8 cellular contexts compared by ENCODE assay signal in the genomic region with DNA sequence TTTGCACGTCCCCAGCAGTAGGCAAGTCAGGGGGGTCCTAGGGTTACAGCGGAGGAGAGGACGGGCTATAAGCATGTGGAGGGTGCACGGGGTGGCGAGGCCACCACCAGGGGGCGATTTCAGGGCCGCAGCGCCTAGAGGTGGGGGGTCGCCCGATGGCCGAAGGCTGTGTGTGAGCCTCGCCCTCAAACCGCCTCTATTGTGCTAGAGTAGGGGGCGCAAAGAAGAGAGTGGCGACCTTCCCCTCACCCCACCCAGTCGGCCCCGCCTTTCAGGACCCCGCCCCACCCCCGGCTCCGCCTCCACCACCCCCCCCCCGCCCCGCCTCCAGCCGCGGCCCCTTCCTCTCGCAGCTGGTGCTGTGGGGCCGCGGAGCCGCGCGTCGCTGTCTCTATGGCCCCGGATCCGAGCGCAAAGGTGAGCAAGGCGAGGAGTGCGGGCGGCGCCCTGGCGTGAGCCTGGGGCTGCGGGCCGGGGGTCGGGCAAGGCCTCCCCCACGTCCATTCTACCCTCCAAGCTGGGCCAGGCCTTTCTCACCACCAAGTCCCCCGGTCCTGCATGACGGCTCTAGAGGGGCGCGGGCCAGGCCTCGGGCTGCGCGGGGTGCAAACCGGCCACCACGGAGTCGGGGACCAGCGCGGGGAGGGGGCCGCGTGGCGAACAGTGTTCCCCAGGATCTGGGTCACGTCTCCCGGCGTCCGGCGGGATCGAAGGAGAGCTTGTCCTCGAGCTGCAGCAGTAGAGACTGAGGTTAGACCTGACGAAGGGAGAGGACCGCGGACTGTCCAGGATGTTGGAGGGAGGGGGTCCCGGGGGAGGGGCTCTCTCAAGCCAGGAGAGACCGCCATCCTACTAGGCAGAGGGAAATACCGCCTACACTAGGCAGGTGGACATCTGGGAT. TPM values are rescaled to one million over a fixed set of nuclear protein-coding genes. Genes with fewer than 3 reads are reported as not detected.
A peak's percentile ranks its signal among the peaks of the same experiment; 100 is the strongest.
DNase-seq lines count a peak whose midpoint lies in the region; ATAC-seq and TF ChIP-seq lines count a peak whose summit lies in the region.

A gene with protein sequence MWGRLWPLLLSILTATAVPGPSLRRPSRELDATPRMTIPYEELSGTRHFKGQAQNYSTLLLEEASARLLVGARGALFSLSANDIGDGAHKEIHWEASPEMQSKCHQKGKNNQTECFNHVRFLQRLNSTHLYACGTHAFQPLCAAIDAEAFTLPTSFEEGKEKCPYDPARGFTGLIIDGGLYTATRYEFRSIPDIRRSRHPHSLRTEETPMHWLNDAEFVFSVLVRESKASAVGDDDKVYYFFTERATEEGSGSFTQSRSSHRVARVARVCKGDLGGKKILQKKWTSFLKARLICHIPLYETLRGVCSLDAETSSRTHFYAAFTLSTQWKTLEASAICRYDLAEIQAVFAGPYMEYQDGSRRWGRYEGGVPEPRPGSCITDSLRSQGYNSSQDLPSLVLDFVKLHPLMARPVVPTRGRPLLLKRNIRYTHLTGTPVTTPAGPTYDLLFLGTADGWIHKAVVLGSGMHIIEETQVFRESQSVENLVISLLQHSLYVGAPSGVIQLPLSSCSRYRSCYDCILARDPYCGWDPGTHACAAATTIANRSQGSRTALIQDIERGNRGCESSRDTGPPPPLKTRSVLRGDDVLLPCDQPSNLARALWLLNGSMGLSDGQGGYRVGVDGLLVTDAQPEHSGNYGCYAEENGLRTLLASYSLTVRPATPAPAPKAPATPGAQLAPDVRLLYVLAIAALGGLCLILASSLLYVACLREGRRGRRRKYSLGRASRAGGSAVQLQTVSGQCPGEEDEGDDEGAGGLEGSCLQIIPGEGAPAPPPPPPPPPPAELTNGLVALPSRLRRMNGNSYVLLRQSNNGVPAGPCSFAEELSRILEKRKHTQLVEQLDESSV (plus strand): TSS at position 330 of the 901 bp plus-strand sequence. CDS start 3,409 bp downstream, outside the sequence.

- POLR2A ChIA-PET in WTC11 (lab: Charles Lee) = no interaction called here

- no peaks in the 10 kb centered on the region for H3K9me3 ChIP-seq in duodenal mucosa (ENCODE audit: control insufficient read depth in 1 of 2, low read length in 2 of 2)

- CTCF ChIA-PET in WTC11 (lab: Charles Lee) = interaction anchor here (0.6 to 5.6 kb wide), 38 partner anchors 12 to 1268 kb away, joined by 3 to 41 read pairs (median 4); a partner anchor contains a TSS

- peaks cover 31% of the 10 kb centered on the region for H3K4me1 Mint-ChIP-seq in WTC11
- peaks cover 8 to 22% of the 10 kb centered on the region in 2 donors for H3K4me1 Mint-ChIP-seq in stimulated activated naive B cell treated with anti-CD40 and anti-IgM and Interleukin-4, amounts not matched to agents 10 μg/mL and 1 μg/mL and 100 μg/mL, for 72 hours

- peak; percentile 84 for ATAC-seq in WTC11
- peak; percentile 93 for ATAC-seq in stimulated activated naive B cell treated with anti-CD40 and anti-IgM and Interleukin-4, amounts not matched to agents 10 μg/mL and 1 μg/mL and 100 μg/mL, for 72 hours (replicated peaks)

- no peak within 1 kb of the TSS for H3K27ac Mint-ChIP-seq in WTC11
- H3K27ac Mint-ChIP-seq in stimulated activated naive B cell treated with anti-CD40 and anti-IgM and Interleukin-4, amounts not matched to agents 10 μg/mL and 1 μg/mL and 100 μg/mL, for 72 hours = peak within 1 kb of the TSS; percentile 47

- H3K27ac ChIP-seq in duodenal mucosa (ENCODE audit: low read depth, low read length) = peak within 1 kb of the TSS; percentile 69

- H3K4me3 ChIP-seq in duodenal mucosa (ENCODE audit: low read depth in 1 of 2, low read length in 2 of 2) = peak within 1 kb of the TSS; percentile 79 to 84

- H3K27me3 ChIP-seq in duodenal mucosa (ENCODE audit: control insufficient read depth in 1 of 2, insufficient read depth in 2 of 2, low read length in 2 of 2) = no peaks in the 10 kb centered on the region

- peak within 1 kb of the TSS; percentile 74 for H3K4me3 Mint-ChIP-seq in WTC11
- peak within 1 kb of the TSS; percentile 78 to 79 for H3K4me3 Mint-ChIP-seq in stimulated activated naive B cell treated with anti-CD40 and anti-IgM and Interleukin-4, amounts not matched to agents 10 μg/mL and 1 μg/mL and 100 μg/mL, for 72 hours

- no peaks in the 10 kb centered on the region for H3K9me3 Mint-ChIP-seq in WTC11
- H3K9me3 Mint-ChIP-seq in stimulated activated naive B cell treated with anti-CD40 and anti-IgM and Interleukin-4, amounts not matched to agents 10 μg/mL and 1 μg/mL and 100 μg/mL, for 72 hours = no peaks in the 10 kb centered on the region

- peaks cover 16 to 34% of the 10 kb centered on the region in 2 donors for H3K36me3 ChIP-seq in duodenal mucosa (ENCODE audit: control insufficient read depth in 1 of 2, insufficient read depth in 2 of 2, low read length in 2 of 2)

- no peaks in the 10 kb centered on the region for H3K36me3 Mint-ChIP-seq in WTC11
- peaks cover 17 to 18% of the 10 kb centered on the region in 2 donors for H3K36me3 Mint-ChIP-seq in stimulated activated naive B cell treated with anti-CD40 and anti-IgM and Interleukin-4, amounts not matched to agents 10 μg/mL and 1 μg/mL and 100 μg/mL, for 72 hours

- H3K27me3 Mint-ChIP-seq in WTC11 (ENCODE audit: low read depth) = no peaks in the 10 kb centered on the region; the same call in 1 of the 2 replicates
- H3K27me3 Mint-ChIP-seq in stimulated activated naive B cell treated with anti-CD40 and anti-IgM and Interleukin-4, amounts not matched to agents 10 μg/mL and 1 μg/mL and 100 μg/mL, for 72 hours = peaks cover 0 to 17% of the 10 kb centered on the region in 2 donors

- H3K9ac ChIP-seq in duodenal mucosa (ENCODE audit: low read depth in 1 of 2, low read length in 2 of 2) = peak within 1 kb of the TSS; percentile 82 to 89

- TF ChIP-seq CTCF in WTC11 (IDR thresholded peaks at IDR 0.05) = peak; percentile 59; the same call in 1 of the 2 replicates

- peak; percentile 19 for DNase-seq in NCI-H1092 treated with DMSO at 0.1 percent for 48 hours (lab: John Stamatoyannopoulos, UW)
- no peak for DNase-seq in NCI-H1092 (lab: John Stamatoyannopoulos, UW)
- peak; percentile 75 for DNase-seq in HuH-7 (ENCODE audit: low spot score)
- peak; percentile 76 for DNase-seq in WTC11 (ENCODE audit: low spot score)
- DNase-seq in lung microvascular endothelial cell (ENCODE audit: low read depth in 2 of 2) = peak; percentile 29 to 56
- peak; percentile 23 for DNase-seq in stimulated activated naive B cell treated with anti-CD40 and anti-IgM and Interleukin-4, amounts not matched to agents 10 μg/mL and 1 μg/mL and 100 μg/mL, for 72 hours
- DNase-seq in COR-L47 (lab: John Stamatoyannopoulos, UW) = no peak

- H3K4me1 ChIP-seq in duodenal mucosa (ENCODE audit: control insufficient read depth in 1 of 2, insufficient read depth in 2 of 2, low read length in 2 of 2) = peaks cover 29 to 35% of the 10 kb centered on the region in 2 donors

TF ChIP-seq in WTC11, 78 proteins besides CTCF, POLR2A, EP300 and RAD21:
- TF ChIP-seq SP1 (CRISPR knock-in tag; conservative IDR thresholded peaks at IDR 0.05) (peak; percentile 44), ETV6 (CRISPR knock-in tag; IDR thresholded peaks at IDR 0.05) (0 out of 2 replicates have a peak, but pooled peaks have one; percentile 16), ESRRA (CRISPR knock-in tag; IDR thresholded peaks at IDR 0.05; ENCODE audit: borderline replicate concordance) (peak; percentile 58; the same call in 1 of the 2 replicates), MXD4 (CRISPR knock-in tag; IDR thresholded peaks at IDR 0.05; ENCODE audit: borderline replicate concordance) (no peak), CREB1 (CRISPR knock-in tag; IDR thresholded peaks at IDR 0.05) (no peak), ZNF121 (CRISPR knock-in tag; IDR thresholded peaks at IDR 0.05) (peak; percentile 85)
- TF ChIP-seq, protein P1, sequence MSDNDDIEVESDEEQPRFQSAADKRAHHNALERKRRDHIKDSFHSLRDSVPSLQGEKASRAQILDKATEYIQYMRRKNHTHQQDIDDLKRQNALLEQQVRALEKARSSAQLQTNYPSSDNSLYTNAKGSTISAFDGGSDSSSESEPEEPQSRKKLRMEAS (CRISPR knock-in tag; IDR thresholded peaks at IDR 0.05) = peak; percentile 68
- TF ChIP-seq, protein P2, sequence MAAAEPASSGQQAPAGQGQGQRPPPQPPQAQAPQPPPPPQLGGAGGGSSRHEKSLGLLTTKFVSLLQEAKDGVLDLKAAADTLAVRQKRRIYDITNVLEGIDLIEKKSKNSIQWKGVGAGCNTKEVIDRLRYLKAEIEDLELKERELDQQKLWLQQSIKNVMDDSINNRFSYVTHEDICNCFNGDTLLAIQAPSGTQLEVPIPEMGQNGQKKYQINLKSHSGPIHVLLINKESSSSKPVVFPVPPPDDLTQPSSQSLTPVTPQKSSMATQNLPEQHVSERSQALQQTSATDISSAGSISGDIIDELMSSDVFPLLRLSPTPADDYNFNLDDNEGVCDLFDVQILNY (CRISPR knock-in tag; IDR thresholded peaks at IDR 0.05) = no peak
TF ChIP-seq in WTC11: peak in this region for 5.

RNA-seq across cellular contexts. Expression of the gene that starts here (rescaled TPM):
- 9.7 to 13.0 TPM (median 11.8 TPM) in 3 replicates for total RNA-seq in WTC11 (2021)
- total RNA-seq in lung microvascular endothelial cell = 0.65 and 0.99 TPM in 2 replicates

Comparison
In these comparisons a context has a peak if more than half of its experiments do, and no peak if none do; other contexts are left out.
1. DNase-seq: peak in NCI-H1092 treated with DMSO at 0.1 percent for 48 hours (single experiment), HuH-7 (single experiment), WTC11 (single experiment) and stimulated activated naive B cell treated with anti-CD40 and anti-IgM and Interleukin-4, amounts not matched to agents 10 μg/mL and 1 μg/mL and 100 μg/mL, for 72 hours (single experiment); none in NCI-H1092 (single experiment) and COR-L47 (single experiment).
2. Peak in DNase-seq in lung microvascular endothelial cell; RNA of the gene not detected or under 1 TPM.